ENCODE assay signal across 1 cellular context in the genomic region with DNA sequence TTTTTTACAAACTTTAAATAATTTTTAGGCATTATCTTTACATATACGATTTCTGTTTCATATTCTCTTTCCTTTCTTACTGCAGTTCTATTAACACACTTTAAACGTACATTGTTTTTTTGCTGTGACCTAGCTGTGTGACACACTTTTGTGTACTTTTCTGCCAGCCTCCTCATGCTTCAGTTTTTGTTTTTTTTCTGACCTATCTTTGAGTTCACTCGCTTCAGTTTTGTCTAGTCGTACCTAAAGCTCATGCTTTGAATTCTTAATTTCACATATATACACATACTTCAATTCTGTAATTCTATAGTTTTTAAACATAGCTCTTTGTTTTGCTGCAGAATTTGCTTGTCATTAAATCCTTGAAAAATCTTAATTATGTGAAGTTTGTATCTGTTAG.
TF ChIP-seq lines count a peak whose summit lies in the region.

No MANE protein-coding gene starts in this region.

TF ChIP-seq in WTC11, 78 proteins besides CTCF, POLR2A, EP300 and RAD21 (continued from another document):
- TF ChIP-seq, protein P1, sequence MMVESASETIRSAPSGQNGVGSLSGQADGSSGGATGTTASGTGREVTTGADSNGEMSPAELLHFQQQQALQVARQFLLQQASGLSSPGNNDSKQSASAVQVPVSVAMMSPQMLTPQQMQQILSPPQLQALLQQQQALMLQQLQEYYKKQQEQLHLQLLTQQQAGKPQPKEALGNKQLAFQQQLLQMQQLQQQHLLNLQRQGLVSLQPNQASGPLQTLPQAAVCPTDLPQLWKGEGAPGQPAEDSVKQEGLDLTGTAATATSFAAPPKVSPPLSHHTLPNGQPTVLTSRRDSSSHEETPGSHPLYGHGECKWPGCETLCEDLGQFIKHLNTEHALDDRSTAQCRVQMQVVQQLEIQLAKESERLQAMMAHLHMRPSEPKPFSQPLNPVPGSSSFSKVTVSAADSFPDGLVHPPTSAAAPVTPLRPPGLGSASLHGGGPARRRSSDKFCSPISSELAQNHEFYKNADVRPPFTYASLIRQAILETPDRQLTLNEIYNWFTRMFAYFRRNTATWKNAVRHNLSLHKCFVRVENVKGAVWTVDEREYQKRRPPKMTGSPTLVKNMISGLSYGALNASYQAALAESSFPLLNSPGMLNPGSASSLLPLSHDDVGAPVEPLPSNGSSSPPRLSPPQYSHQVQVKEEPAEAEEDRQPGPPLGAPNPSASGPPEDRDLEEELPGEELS (CRISPR knock-in tag; IDR thresholded peaks at IDR 0.05): no peak
- TF ChIP-seq TEAD1 (CRISPR knock-in tag; IDR thresholded peaks at IDR 0.05): no peak
- TF ChIP-seq, protein P2, sequence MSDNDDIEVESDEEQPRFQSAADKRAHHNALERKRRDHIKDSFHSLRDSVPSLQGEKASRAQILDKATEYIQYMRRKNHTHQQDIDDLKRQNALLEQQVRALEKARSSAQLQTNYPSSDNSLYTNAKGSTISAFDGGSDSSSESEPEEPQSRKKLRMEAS (CRISPR knock-in tag; IDR thresholded peaks at IDR 0.05): no peak
